Comparison of ENCODE assay signal across 1 cellular context in genomic region chr2:67397143-67397986, GRCh38.
TF ChIP-seq lines count a peak whose summit lies in the region.

Gene ETAA1 (plus strand): TSS chr2:67397333. CDS start chr2:67397449, 116 bp downstream.

TF ChIP-seq in HepG2, 621 proteins besides CTCF, POLR2A, EP300 and RAD21 (continued from another document and continues in another):
- peak; percentile 75; the same call in 1 of the 2 replicates for TF ChIP-seq ZNF280B (CRISPR knock-in tag; IDR thresholded peaks at IDR 0.05; ENCODE audit: borderline replicate concordance)
- TF ChIP-seq PTBP1 (IDR thresholded peaks at IDR 0.05; ENCODE audit: low read depth, low read length, poor library complexity, severe bottlenecking), result peak; percentile 21
- no peak for TF ChIP-seq ZNF75D (CRISPR knock-in tag; IDR thresholded peaks at IDR 0.05; ENCODE audit: borderline replicate concordance)
- peak; percentile 99 for TF ChIP-seq PHF8 (CRISPR knock-in tag; IDR thresholded peaks at IDR 0.05)
- TF ChIP-seq PITX1 (CRISPR knock-in tag; IDR thresholded peaks at IDR 0.05), result peak; percentile 72
- TF ChIP-seq ZSCAN31 (CRISPR knock-in tag; IDR thresholded peaks at IDR 0.05; ENCODE audit: low read depth), result peak; percentile 88
- TF ChIP-seq ZNF263 (CRISPR knock-in tag; IDR thresholded peaks at IDR 0.05), result peak; percentile 54
- TF ChIP-seq, protein P1, sequence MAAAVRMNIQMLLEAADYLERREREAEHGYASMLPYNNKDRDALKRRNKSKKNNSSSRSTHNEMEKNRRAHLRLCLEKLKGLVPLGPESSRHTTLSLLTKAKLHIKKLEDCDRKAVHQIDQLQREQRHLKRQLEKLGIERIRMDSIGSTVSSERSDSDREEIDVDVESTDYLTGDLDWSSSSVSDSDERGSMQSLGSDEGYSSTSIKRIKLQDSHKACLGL (CRISPR knock-in tag; IDR thresholded peaks at IDR 0.05), result no peak; the same call in 1 of the 2 replicates
- TF ChIP-seq, protein P2, sequence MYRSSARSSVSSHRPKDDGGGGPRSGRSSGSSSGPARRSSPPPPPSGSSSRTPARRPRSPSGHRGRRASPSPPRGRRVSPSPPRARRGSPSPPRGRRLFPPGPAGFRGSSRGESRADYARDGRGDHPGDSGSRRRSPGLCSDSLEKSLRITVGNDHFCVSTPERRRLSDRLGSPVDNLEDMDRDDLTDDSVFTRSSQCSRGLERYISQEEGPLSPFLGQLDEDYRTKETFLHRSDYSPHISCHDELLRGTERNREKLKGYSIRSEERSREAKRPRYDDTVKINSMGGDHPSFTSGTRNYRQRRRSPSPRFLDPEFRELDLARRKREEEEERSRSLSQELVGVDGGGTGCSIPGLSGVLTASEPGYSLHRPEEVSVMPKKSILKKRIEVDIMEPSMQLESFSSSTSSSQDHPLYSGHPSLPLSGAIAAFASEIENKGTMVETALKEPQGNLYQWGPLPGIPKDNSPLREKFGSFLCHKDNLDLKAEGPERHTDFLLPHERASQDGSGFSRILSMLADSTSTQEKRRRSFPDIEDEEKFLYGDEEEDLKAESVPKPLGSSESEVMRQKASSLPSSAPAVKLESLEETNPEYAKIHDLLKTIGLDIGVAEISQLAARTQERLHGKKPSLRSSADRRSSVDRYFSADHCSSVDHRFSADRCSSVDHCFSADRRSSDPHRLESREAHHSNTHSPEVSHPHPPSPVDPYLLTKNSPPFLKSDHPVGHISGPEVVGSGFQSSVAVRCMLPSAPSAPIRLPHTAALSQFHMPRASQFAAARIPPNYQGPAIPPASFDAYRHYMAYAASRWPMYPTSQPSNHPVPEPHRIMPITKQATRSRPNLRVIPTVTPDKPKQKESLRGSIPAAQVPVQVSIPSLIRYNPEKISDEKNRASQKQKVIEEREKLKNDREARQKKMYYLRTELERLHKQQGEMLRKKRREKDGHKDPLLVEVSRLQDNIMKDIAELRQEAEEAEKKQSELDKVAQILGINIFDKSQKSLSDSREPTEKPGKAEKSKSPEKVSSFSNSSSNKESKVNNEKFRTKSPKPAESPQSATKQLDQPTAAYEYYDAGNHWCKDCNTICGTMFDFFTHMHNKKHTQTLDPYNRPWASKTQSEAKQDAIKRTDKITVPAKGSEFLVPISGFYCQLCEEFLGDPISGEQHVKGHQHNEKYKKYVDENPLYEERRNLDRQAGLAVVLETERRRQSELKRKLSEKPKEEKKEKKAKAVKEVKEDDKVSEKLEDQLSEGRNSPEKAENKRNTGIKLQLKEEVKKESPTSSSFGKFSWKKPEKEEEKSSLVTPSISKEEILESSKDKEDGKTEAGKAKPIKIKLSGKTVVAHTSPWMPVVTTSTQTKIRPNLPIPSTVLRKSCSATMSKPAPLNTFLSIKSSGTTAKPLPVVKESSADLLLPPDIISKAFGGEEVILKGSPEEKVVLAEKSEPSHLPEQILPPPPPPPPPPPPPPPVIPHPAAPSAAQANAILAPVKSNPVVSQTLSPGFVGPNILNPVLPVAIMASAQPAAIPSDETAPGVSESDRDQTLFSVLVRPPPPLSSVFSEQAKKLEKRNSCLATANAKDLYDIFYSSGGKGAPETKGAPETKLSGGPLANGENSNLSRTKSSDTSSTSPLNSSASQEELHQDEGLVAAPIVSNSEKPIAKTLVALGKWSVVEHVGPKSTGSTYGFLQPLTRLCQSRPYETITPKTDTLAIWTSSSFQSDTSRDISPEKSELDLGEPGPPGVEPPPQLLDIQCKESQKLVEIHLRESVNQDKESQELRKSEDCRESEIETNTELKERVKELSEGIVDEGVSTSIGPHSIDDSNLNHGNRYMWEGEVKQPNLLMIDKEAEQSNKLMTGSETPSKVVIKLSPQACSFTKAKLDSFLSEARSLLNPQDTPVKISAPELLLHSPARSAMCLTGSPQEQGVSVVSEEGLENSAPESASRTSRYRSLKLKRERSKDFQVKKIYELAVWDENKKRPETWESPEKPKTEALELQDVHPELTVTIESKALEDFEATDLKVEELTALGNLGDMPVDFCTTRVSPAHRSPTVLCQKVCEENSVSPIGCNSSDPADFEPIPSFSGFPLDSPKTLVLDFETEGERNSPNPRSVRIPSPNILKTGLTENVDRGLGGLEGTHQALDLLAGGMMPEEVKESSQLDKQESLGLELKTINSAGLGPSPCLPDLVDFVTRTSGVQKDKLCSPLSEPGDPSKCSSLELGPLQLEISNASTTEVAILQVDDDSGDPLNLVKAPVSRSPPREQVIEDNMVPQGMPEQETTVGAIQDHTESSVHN (CRISPR knock-in tag; IDR thresholded peaks at IDR 0.05), result no peak
- TF ChIP-seq, protein P3, sequence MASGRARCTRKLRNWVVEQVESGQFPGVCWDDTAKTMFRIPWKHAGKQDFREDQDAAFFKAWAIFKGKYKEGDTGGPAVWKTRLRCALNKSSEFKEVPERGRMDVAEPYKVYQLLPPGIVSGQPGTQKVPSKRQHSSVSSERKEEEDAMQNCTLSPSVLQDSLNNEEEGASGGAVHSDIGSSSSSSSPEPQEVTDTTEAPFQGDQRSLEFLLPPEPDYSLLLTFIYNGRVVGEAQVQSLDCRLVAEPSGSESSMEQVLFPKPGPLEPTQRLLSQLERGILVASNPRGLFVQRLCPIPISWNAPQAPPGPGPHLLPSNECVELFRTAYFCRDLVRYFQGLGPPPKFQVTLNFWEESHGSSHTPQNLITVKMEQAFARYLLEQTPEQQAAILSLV (CRISPR knock-in tag; IDR thresholded peaks at IDR 0.05; ENCODE audit: borderline replicate concordance), result peak; percentile 54; the same call in 1 of the 2 replicates
- TF ChIP-seq KAT2B (IDR thresholded peaks at IDR 0.05; ENCODE audit: borderline replicate concordance, low read depth, low read length), result no peak
- TF ChIP-seq ZNF615 (CRISPR knock-in tag; IDR thresholded peaks at IDR 0.05; ENCODE audit: borderline replicate concordance), result no peak; the same call in 1 of the 2 replicates
- TF ChIP-seq SIN3B (IDR thresholded peaks at IDR 0.05; ENCODE audit: low read length), result peak; percentile 73
- TF ChIP-seq, protein P4, sequence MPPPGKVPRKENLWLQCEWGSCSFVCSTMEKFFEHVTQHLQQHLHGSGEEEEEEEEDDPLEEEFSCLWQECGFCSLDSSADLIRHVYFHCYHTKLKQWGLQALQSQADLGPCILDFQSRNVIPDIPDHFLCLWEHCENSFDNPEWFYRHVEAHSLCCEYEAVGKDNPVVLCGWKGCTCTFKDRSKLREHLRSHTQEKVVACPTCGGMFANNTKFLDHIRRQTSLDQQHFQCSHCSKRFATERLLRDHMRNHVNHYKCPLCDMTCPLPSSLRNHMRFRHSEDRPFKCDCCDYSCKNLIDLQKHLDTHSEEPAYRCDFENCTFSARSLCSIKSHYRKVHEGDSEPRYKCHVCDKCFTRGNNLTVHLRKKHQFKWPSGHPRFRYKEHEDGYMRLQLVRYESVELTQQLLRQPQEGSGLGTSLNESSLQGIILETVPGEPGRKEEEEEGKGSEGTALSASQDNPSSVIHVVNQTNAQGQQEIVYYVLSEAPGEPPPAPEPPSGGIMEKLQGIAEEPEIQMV (CRISPR knock-in tag; IDR thresholded peaks at IDR 0.05; ENCODE audit: low read depth), result peak; percentile 78; the same call in 1 of the 2 replicates
- peak; percentile 74; the same call in 1 of the 2 replicates for TF ChIP-seq ZBTB7B (CRISPR knock-in tag; IDR thresholded peaks at IDR 0.05)
- TF ChIP-seq, protein P5, sequence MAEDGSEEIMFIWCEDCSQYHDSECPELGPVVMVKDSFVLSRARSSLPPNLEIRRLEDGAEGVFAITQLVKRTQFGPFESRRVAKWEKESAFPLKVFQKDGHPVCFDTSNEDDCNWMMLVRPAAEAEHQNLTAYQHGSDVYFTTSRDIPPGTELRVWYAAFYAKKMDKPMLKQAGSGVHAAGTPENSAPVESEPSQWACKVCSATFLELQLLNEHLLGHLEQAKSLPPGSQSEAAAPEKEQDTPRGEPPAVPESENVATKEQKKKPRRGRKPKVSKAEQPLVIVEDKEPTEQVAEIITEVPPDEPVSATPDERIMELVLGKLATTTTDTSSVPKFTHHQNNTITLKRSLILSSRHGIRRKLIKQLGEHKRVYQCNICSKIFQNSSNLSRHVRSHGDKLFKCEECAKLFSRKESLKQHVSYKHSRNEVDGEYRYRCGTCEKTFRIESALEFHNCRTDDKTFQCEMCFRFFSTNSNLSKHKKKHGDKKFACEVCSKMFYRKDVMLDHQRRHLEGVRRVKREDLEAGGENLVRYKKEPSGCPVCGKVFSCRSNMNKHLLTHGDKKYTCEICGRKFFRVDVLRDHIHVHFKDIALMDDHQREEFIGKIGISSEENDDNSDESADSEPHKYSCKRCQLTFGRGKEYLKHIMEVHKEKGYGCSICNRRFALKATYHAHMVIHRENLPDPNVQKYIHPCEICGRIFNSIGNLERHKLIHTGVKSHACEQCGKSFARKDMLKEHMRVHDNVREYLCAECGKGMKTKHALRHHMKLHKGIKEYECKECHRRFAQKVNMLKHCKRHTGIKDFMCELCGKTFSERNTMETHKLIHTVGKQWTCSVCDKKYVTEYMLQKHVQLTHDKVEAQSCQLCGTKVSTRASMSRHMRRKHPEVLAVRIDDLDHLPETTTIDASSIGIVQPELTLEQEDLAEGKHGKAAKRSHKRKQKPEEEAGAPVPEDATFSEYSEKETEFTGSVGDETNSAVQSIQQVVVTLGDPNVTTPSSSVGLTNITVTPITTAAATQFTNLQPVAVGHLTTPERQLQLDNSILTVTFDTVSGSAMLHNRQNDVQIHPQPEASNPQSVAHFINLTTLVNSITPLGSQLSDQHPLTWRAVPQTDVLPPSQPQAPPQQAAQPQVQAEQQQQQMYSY (CRISPR knock-in tag; IDR thresholded peaks at IDR 0.05), result no peak
- TF ChIP-seq ZZZ3 (CRISPR knock-in tag; IDR thresholded peaks at IDR 0.05; ENCODE audit: borderline replicate concordance), result no peak
- TF ChIP-seq MTERF4 (CRISPR knock-in tag; IDR thresholded peaks at IDR 0.05), result no peak; the same call in none of the 2 replicates
- TF ChIP-seq ZNF546 (CRISPR knock-in tag; conservative IDR thresholded peaks at IDR 0.05), result no peak
- no peak for TF ChIP-seq ZNF367 (CRISPR knock-in tag; IDR thresholded peaks at IDR 0.05; ENCODE audit: borderline replicate concordance)
- 0 out of 2 replicates have a peak, but pooled peaks have one; percentile 45 for TF ChIP-seq ZNF775 (CRISPR knock-in tag; IDR thresholded peaks at IDR 0.05; ENCODE audit: borderline replicate concordance)
- no peak for TF ChIP-seq ATRX (CRISPR knock-in tag; IDR thresholded peaks at IDR 0.05; ENCODE audit: borderline replicate concordance)
- TF ChIP-seq GPBP1L1 (CRISPR knock-in tag; IDR thresholded peaks at IDR 0.05), result no peak
- TF ChIP-seq TP53 (CRISPR knock-in tag; conservative IDR thresholded peaks at IDR 0.05), result no peak
- TF ChIP-seq, protein P6, sequence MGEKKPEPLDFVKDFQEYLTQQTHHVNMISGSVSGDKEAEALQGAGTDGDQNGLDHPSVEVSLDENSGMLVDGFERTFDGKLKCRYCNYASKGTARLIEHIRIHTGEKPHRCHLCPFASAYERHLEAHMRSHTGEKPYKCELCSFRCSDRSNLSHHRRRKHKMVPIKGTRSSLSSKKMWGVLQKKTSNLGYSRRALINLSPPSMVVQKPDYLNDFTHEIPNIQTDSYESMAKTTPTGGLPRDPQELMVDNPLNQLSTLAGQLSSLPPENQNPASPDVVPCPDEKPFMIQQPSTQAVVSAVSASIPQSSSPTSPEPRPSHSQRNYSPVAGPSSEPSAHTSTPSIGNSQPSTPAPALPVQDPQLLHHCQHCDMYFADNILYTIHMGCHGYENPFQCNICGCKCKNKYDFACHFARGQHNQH (CRISPR knock-in tag; IDR thresholded peaks at IDR 0.05), result no peak
- peak; percentile 96 for TF ChIP-seq RBFOX2 (IDR thresholded peaks at IDR 0.05; ENCODE audit: low read depth, low read length)
- TF ChIP-seq FIP1L1 (IDR thresholded peaks at IDR 0.05; ENCODE audit: borderline replicate concordance, insufficient read depth, low read depth, low read length), result no peak
- TF ChIP-seq, protein P7, sequence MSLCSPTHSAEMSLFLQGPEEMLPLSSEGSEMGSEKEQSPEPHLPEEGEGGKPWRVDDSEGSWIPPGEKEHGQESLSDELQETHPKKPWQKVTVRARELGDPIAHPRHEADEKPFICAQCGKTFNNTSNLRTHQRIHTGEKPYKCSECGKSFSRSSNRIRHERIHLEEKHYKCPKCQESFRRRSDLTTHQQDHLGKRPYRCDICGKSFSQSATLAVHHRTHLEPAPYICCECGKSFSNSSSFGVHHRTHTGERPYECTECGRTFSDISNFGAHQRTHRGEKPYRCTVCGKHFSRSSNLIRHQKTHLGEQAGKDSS (CRISPR knock-in tag; IDR thresholded peaks at IDR 0.05; ENCODE audit: borderline replicate concordance, low read depth), result peak; percentile 88
- TF ChIP-seq, protein P8, sequence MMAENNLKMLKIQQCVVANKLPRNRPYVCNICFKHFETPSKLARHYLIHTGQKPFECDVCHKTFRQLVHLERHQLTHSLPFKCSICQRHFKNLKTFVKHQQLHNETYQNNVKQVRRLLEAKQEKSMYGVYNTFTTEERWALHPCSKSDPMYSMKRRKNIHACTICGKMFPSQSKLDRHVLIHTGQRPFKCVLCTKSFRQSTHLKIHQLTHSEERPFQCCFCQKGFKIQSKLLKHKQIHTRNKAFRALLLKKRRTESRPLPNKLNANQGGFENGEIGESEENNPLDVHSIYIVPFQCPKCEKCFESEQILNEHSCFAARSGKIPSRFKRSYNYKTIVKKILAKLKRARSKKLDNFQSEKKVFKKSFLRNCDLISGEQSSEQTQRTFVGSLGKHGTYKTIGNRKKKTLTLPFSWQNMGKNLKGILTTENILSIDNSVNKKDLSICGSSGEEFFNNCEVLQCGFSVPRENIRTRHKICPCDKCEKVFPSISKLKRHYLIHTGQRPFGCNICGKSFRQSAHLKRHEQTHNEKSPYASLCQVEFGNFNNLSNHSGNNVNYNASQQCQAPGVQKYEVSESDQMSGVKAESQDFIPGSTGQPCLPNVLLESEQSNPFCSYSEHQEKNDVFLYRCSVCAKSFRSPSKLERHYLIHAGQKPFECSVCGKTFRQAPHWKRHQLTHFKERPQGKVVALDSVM (CRISPR knock-in tag; IDR thresholded peaks at IDR 0.05), result no peak
- no peak for TF ChIP-seq FOXP1 (IDR thresholded peaks at IDR 0.05)
- TF ChIP-seq FOXP1 (CRISPR knock-in tag; IDR thresholded peaks at IDR 0.05), result no peak; the same call in 1 of the 2 replicates
